2 cellular contexts compared by ENCODE assay signal in genomic region chr11:41659990-41660389, GRCh38.
TF ChIP-seq lines count a peak whose summit lies in the region.

No MANE protein-coding gene starts in this region.

TF ChIP-seq in GM23338, 12 proteins besides CTCF, POLR2A, EP300 and RAD21 (continued from another document):
- TF ChIP-seq REST (IDR thresholded peaks at IDR 0.05; ENCODE audit: unreplicated experiment) (no peak), ZNF462 (CRISPR knock-in tag; IDR thresholded peaks at IDR 0.05) (no peak)

TF ChIP-seq in SK-N-SH treated with all-trans-retinoic acid at 6 μM for 48 hours, 23 proteins besides CTCF, POLR2A, EP300 and RAD21 (continued from another document):
- TF ChIP-seq CREB5 (CRISPR knock-in tag; IDR thresholded peaks at IDR 0.05; ENCODE audit: low read depth): no peak
- TF ChIP-seq ZNF8 (CRISPR knock-in tag; IDR thresholded peaks at IDR 0.05): no peak
- TF ChIP-seq ZNF565 (CRISPR knock-in tag; conservative IDR thresholded peaks at IDR 0.05; ENCODE audit: low read depth): no peak
- no peak for TF ChIP-seq ESRRG (CRISPR knock-in tag; IDR thresholded peaks at IDR 0.05)
- no peak for TF ChIP-seq RARB (CRISPR knock-in tag; IDR thresholded peaks at IDR 0.05)
- no peak for TF ChIP-seq PPARA (CRISPR knock-in tag; IDR thresholded peaks at IDR 0.05; ENCODE audit: borderline replicate concordance)
TF ChIP-seq in SK-N-SH treated with all-trans-retinoic acid at 6 μM for 48 hours: peak in this region for 0.
